ENCODE assay signal across 10 cellular contexts in the genomic region with DNA sequence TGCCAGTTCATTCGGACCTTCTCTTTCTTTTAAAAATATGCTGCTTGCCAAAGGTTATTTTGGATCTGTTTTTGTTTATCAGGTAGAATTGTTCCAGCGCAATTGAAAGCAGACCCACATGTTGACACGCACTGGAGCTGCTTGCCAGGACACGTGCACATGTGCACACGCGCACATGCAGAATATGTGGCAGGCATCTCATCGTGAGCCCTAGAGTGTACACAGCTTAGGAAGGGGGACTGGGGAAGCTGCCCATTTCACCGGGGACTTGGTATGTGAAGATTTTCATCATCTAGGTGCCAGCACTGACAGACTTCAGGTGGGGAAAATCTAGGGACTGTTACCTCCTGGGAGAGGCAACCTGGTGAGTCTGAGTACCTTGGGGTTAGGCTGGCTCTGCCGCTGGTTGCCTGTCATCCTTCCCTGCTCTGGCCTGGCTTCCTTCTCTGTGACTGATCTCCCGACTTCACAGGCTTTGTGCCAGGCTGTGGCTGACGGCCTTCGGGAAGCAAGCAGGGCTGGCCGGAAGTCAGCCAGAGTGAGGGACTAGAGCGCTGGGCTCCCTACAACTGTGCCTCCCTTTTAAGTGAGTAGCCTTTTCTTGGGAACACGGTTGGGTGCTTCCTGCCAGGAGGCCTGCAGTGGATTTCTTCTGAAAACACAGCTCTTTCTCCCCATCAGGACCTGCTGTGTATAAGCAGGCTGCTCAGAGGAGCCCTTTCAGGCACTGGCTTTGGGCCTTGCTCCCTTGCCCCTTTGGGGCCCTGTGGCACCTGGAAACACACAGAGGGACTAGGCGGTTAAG.
DNase-seq lines count a peak whose midpoint lies in the region; TF ChIP-seq lines count a peak whose summit lies in the region.
"Had no signal": no experiment of that assay in that cellular context is flagged by ENCODE, and none has a peak within 500 bp of the region (broad histone marks: within the 10 kb centered on the region; RNA-seq: fewer than 3 reads in every experiment).

No MANE protein-coding gene starts in this region.

- TF ChIP-seq POLR2A in suprapubic skin (IDR thresholded peaks at IDR 0.05), result no peak

- H3K27me3 Mint-ChIP-seq in HFFc6 (ENCODE audit: insufficient read depth), result peaks cover 4% of the 10 kb centered on the region; the same call in 1 of the 2 replicates
- H3K27me3 Mint-ChIP-seq: activated naive CD4-positive, alpha-beta T cell treated with anti-CD3 and anti-CD28 coated beads, Interleukin-2, amount 10 ng/mL, durations not matched to agents 7 days and 5 days had no signal

- no peaks in the 10 kb centered on the region for H3K36me3 Mint-ChIP-seq in HFFc6 (ENCODE audit: low read depth)

- peaks cover 14% of the 10 kb centered on the region for H3K4me1 ChIP-seq in suprapubic skin

- peaks cover 35% of the 10 kb centered on the region for H3K4me1 Mint-ChIP-seq in HFFc6 (ENCODE audit: low read depth)
- H3K4me1 Mint-ChIP-seq: activated naive CD4-positive, alpha-beta T cell treated with anti-CD3 and anti-CD28 coated beads, Interleukin-2, amount 10 ng/mL, durations not matched to agents 7 days and 5 days had no signal

- H3K27me3 ChIP-seq in layer of hippocampus (ENCODE audit: control insufficient read depth, insufficient read depth, low read length), result no peaks in the 10 kb centered on the region
- H3K27me3 ChIP-seq in suprapubic skin, result no peaks in the 10 kb centered on the region
- H3K27me3 ChIP-seq: neutrophil had no signal

- no peak for TF ChIP-seq CTCF in HFFc6 (IDR thresholded peaks at IDR 0.05)
- TF ChIP-seq CTCF in cardiac fibroblast (IDR thresholded peaks at IDR 0.05; ENCODE audit: low read depth, low read length), result no peak
- no peak for TF ChIP-seq CTCF in suprapubic skin (IDR thresholded peaks at IDR 0.05)

- H3K27ac Mint-ChIP-seq in HFFc6, result peak overlapping the region; percentile 43
- H3K27ac Mint-ChIP-seq: activated naive CD4-positive, alpha-beta T cell treated with anti-CD3 and anti-CD28 coated beads, Interleukin-2, amount 10 ng/mL, durations not matched to agents 7 days and 5 days had no signal

- H3K27ac ChIP-seq in layer of hippocampus (ENCODE audit: low read depth, low read length), result peak overlapping the region; percentile 19
- no peak overlapping the region for H3K27ac ChIP-seq in suprapubic skin
- H3K27ac ChIP-seq: neutrophil had no signal

- H3K9me3 Mint-ChIP-seq in HFFc6, result no peaks in the 10 kb centered on the region
- H3K9me3 Mint-ChIP-seq: activated naive CD4-positive, alpha-beta T cell treated with anti-CD3 and anti-CD28 coated beads, Interleukin-2, amount 10 ng/mL, durations not matched to agents 7 days and 5 days had no signal

- no peaks in the 10 kb centered on the region for H3K36me3 ChIP-seq in suprapubic skin
- H3K36me3 ChIP-seq: neutrophil had no signal

- no peak for TF ChIP-seq EP300 in suprapubic skin (IDR thresholded peaks at IDR 0.05)

- DNase-seq in HFFc6 (peak; percentile 39), cardiac fibroblast (ENCODE audit: low read depth in 2 of 2) (peak; percentile 36 to 64), suprapubic skin (ENCODE audit: low spot score in 2 of 2) (peak; percentile 74 to 81), NCI-H2081 treated with DMSO at 0.1 percent for 48 hours (lab: John Stamatoyannopoulos, UW) (no peak), foreskin melanocyte (no peak), NOMO-1 treated with DMSO at 0.1 percent for 48 hours (lab: John Stamatoyannopoulos, UW; ENCODE audit: unreplicated experiment) (no peak)
- no peak for DNase-seq in activated naive CD4-positive, alpha-beta T cell treated with anti-CD3 and anti-CD28 coated beads, Interleukin-2, amount 50 U/mL, for 16 hours
- DNase-seq: activated naive CD4-positive, alpha-beta T cell treated with anti-CD3 and anti-CD28 coated beads, Interleukin-2, amount 10 ng/mL, durations not matched to agents 7 days and 5 days had no signal

- H3K4me3 ChIP-seq in cardiac fibroblast (replicated peaks in 1 of 2; ENCODE audit: low read depth in 2 of 2, low read length in 2 of 2), result no peak overlapping the region
- no peak overlapping the region for H3K4me3 ChIP-seq in suprapubic skin

- H3K4me3 Mint-ChIP-seq in HFFc6, result no peak overlapping the region
- H3K4me3 Mint-ChIP-seq: activated naive CD4-positive, alpha-beta T cell treated with anti-CD3 and anti-CD28 coated beads, Interleukin-2, amount 10 ng/mL, durations not matched to agents 7 days and 5 days had no signal

- H3K9me3 ChIP-seq in suprapubic skin, result no peaks in the 10 kb centered on the region
- H3K9me3 ChIP-seq: neutrophil had no signal

- 58% methylated on average over 15 of the region's 16 CpGs for WGBS in suprapubic skin

Comparison
In these comparisons a context has a peak if more than half of its experiments do, and no peak if none do; other contexts are left out.
1. DNase-seq: peak in HFFc6 (single experiment), cardiac fibroblast (2 of 2) and suprapubic skin (2 of 2); none in NCI-H2081 treated with DMSO at 0.1 percent for 48 hours (single experiment), foreskin melanocyte (single experiment), activated naive CD4-positive, alpha-beta T cell treated with anti-CD3 and anti-CD28 coated beads, Interleukin-2, amount 50 U/mL, for 16 hours (single experiment) and NOMO-1 treated with DMSO at 0.1 percent for 48 hours (single experiment).